12 cellular contexts compared by ENCODE assay signal in genomic region chr14:89543420-89543790, GRCh38.
DNase-seq lines count a peak whose midpoint lies in the region; ATAC-seq, FAIRE-seq and TF ChIP-seq lines count a peak whose summit lies in the region.
"Had no signal": no experiment of that assay in that cellular context is flagged by ENCODE, and none has a peak within 500 bp of the region (broad histone marks: within the 10 kb centered on the region; RNA-seq: fewer than 3 reads in every experiment).

No MANE protein-coding gene starts in this region.

- H3K27ac Mint-ChIP-seq in GM23338: no peak overlapping the region

- H3K9me3 Mint-ChIP-seq in GM23338: no peaks in the 10 kb centered on the region

- no peaks in the 10 kb centered on the region for H3K9me2 ChIP-seq in GM23338 (ENCODE audit: insufficient read depth)

- H3K27me3 ChIP-seq in GM23338 (ENCODE audit: insufficient read depth) (no peaks in the 10 kb centered on the region), iPS-20b (ENCODE audit: insufficient read depth, low read length) (no peaks in the 10 kb centered on the region), pancreas (no peaks in the 10 kb centered on the region)
- H3K27me3 ChIP-seq: transverse colon had no signal

- H3K36me3 ChIP-seq in GM23338 (ENCODE audit: insufficient read depth): no peaks in the 10 kb centered on the region
- H3K36me3 ChIP-seq in iPS-20b (ENCODE audit: insufficient read depth, low read depth, low read length): 0 out of 2 replicates have a peak, but pooled peaks cover 4% of the 10 kb centered on the region
- H3K36me3 ChIP-seq in pancreas: no peaks in the 10 kb centered on the region
- H3K36me3 ChIP-seq in mucosa of descending colon (ENCODE audit: low read depth): no peaks in the 10 kb centered on the region
- H3K36me3 ChIP-seq: transverse colon had no signal

- WGBS in pancreas, 2 donors: 8 to 18% methylated on average over 7 of the region's 7 CpGs

- no peak overlapping the region for H2AFZ ChIP-seq in GM23338

- intact Hi-C loops in pancreas (cut with DNase I): no loop called here
- intact Hi-C loops in mucosa of descending colon (cut with DNase I, micrococcal nuclease): no loop called here

- DNase-seq in GM23338 (ENCODE audit: low spot score) (peak; percentile 58), astrocyte of the spinal cord (ENCODE audit: low read depth, low spot score) (peak; percentile 43), pancreas (peak in 4 of 6 donors; percentile 40 to 65 (median 50)), mucosa of descending colon (no peak), coronary artery (ENCODE audit: low spot score) (no peak)
- DNase-seq: mammary epithelial cell, MV-4-11, transverse colon had no signal

- H4K20me1 ChIP-seq in GM23338 (replicated peaks; ENCODE audit: insufficient read depth): no peaks in the 10 kb centered on the region; the same call in 1 of the 2 replicates

- peaks cover 8% of the 10 kb centered on the region; the same call in 2 of the 3 replicates for H3K36me3 Mint-ChIP-seq in GM23338 (ENCODE audit: low read depth)

- no peaks in the 10 kb centered on the region for H3K9me3 ChIP-seq in iPS-20b (ENCODE audit: insufficient read depth, low read depth, low read length)
- no peaks in the 10 kb centered on the region for H3K9me3 ChIP-seq in pancreas
- H3K9me3 ChIP-seq in mucosa of descending colon: no peaks in the 10 kb centered on the region
- H3K9me3 ChIP-seq: transverse colon had no signal

- peaks cover 98% of the 10 kb centered on the region for H3K79me2 ChIP-seq in GM23338 (replicated peaks; ENCODE audit: insufficient read depth)

- peak overlapping the region; percentile 50; the same call in 1 of the 2 replicates for H3K27ac ChIP-seq in GM23338 (ENCODE audit: low read depth)
- H3K27ac ChIP-seq in iPS-20b (ENCODE audit: low read length): no peak overlapping the region
- no peak overlapping the region for H3K27ac ChIP-seq in pancreas
- H3K27ac ChIP-seq in coronary artery: no peak overlapping the region
- H3K27ac ChIP-seq: transverse colon had no signal

- H3K4me3 ChIP-seq in GM23338: no peak overlapping the region
- no peak overlapping the region for H3K4me3 ChIP-seq in astrocyte of the spinal cord (ENCODE audit: low read depth, low read length)
- H3K4me3 ChIP-seq in iPS-20b (ENCODE audit: low read length): peak overlapping the region; percentile 8; the same call in 1 of the 2 replicates
- no peak overlapping the region for H3K4me3 ChIP-seq in pancreas
- H3K4me3 ChIP-seq in mucosa of descending colon: no peak overlapping the region
- H3K4me3 ChIP-seq in coronary artery: no peak overlapping the region
- H3K4me3 ChIP-seq: transverse colon had no signal

- peak overlapping the region; percentile 23; the same call in 1 of the 2 replicates for H3K9ac ChIP-seq in iPS-20b (ENCODE audit: low read depth, low read length)

- ATAC-seq in GM23338: peak; percentile 57
- peak; percentile 69 to 87 (median 80) for ATAC-seq in pancreas
- ATAC-seq in mucosa of descending colon: no peak
- no peak for ATAC-seq in GM21381 (IDR thresholded peaks at IDR 0.05; ENCODE audit: unreplicated experiment)
- no peak for ATAC-seq in HG03045 (IDR thresholded peaks at IDR 0.05; ENCODE audit: unreplicated experiment)

- in situ Hi-C loops in astrocyte of the spinal cord (cut with HindIII; ENCODE audit: low sequenced_read_pairs): no loop called here

- no peak for FAIRE-seq in pancreas (lab: Jason Lieb, UNC)
- FAIRE-seq: RCC 7860 had no signal

- H3K4me1 ChIP-seq in GM23338 (ENCODE audit: insufficient read depth) (peaks cover 54% of the 10 kb centered on the region), iPS-20b (ENCODE audit: insufficient read depth, low read length) (peaks cover 31% of the 10 kb centered on the region), pancreas (peaks cover 0 to 6% (median 0%) of the 10 kb centered on the region in 3 donors), mucosa of descending colon (ENCODE audit: low read depth) (peaks cover 10% of the 10 kb centered on the region)

- TF ChIP-seq CTCF in GM23338 (conservative IDR thresholded peaks at IDR 0.05; ENCODE audit: low read depth in 2 of 2) (no peak), astrocyte of the spinal cord (IDR thresholded peaks at IDR 0.05; ENCODE audit: low read depth, low read length) (no peak), pancreas (IDR thresholded peaks at IDR 0.05) (no peak), mucosa of descending colon (IDR thresholded peaks at IDR 0.05) (no peak), coronary artery (IDR thresholded peaks at IDR 0.05) (no peak)

- H3K4me1 Mint-ChIP-seq in GM23338: peaks cover 57% of the 10 kb centered on the region

- 0 out of 2 replicates have a peak, but pooled peaks cover 3% of the 10 kb centered on the region for H3F3A ChIP-seq in GM23338 (replicated peaks; ENCODE audit: low read depth)

- peaks cover 3% of the 10 kb centered on the region for H3K27me3 Mint-ChIP-seq in GM23338 (ENCODE audit: insufficient read depth, low read depth, poor library complexity)

- H3K4me2 ChIP-seq in GM23338: peak overlapping the region; percentile 50; the same call in 1 of the 2 replicates

- H3K4me3 Mint-ChIP-seq in GM23338: no peak overlapping the region

TF ChIP-seq in GM23338, 12 proteins besides CTCF, POLR2A, EP300 and RAD21 (continues in another document):
- TF ChIP-seq NANOG (IDR thresholded peaks at IDR 0.05; ENCODE audit: borderline replicate concordance): no peak
- TF ChIP-seq ZNF331 (CRISPR knock-in tag; IDR thresholded peaks at IDR 0.05; ENCODE audit: low read depth): no peak
- no peak for TF ChIP-seq REST (IDR thresholded peaks at IDR 0.05; ENCODE audit: unreplicated experiment)
- no peak for TF ChIP-seq ETS1 (IDR thresholded peaks at IDR 0.05)
- no peak for TF ChIP-seq ZNF114 (CRISPR knock-in tag; IDR thresholded peaks at IDR 0.05)
- TF ChIP-seq EZH2phosphoT487 (IDR thresholded peaks at IDR 0.05; ENCODE audit: unreplicated experiment): no peak
- no peak for TF ChIP-seq STAT1 (IDR thresholded peaks at IDR 0.05; ENCODE audit: unreplicated experiment)
- no peak for TF ChIP-seq CREB1 (CRISPR knock-in tag; IDR thresholded peaks at IDR 0.05; ENCODE audit: low read depth)

Comparison
In these comparisons a context has a peak if more than half of its experiments do, and no peak if none do; other contexts are left out.
1. ATAC-seq: peak in GM23338 (single experiment) and pancreas (4 of 4); none in mucosa of descending colon (single experiment), GM21381 (single experiment) and HG03045 (single experiment).
2. DNase-seq: peak in GM23338 (single experiment), astrocyte of the spinal cord (single experiment) and pancreas (4 of 6); none in mucosa of descending colon (0 of 3) and coronary artery (single experiment).